29 cellular contexts compared by ENCODE assay signal in genomic region chr5:104187656-104188055, GRCh38.
"Had no signal": no experiment of that assay in that cellular context is flagged by ENCODE, and none has a peak within 500 bp of the region (broad histone marks: within the 10 kb centered on the region; RNA-seq: fewer than 3 reads in every experiment).

No MANE protein-coding gene starts in this region.

- H3K4me3 ChIP-seq: ascending aorta, cardiac muscle cell had no signal

- ATAC-seq: activated CD8-positive, alpha-beta memory T cell treated with anti-CD3 and anti-CD28 coated beads, Interleukin-2, amount 10 ng/mL, durations not matched to agents 7 days and 5 days; activated CD8-positive, alpha-beta T cell treated with anti-CD3 and anti-CD28 coated beads, Interleukin-2, amount 10 ng/mL, durations not matched to agents 7 days and 5 days; activated naive CD8-positive, alpha-beta T cell treated with anti-CD3 and anti-CD28 coated beads, Interleukin-2, amount 50 U/mL, for 24 hours; T-cell had no signal

- H3K4me1 ChIP-seq: ascending aorta had no signal

- H3K27ac ChIP-seq: ascending aorta, cardiac muscle cell, VCaP had no signal

- H3K27me3 ChIP-seq: ascending aorta, cardiac muscle cell had no signal

- H3K9me3 ChIP-seq: ascending aorta had no signal

- H3K36me3 ChIP-seq: ascending aorta, cardiac muscle cell had no signal

- DNase-seq: activated B cell treated with CpG ODN at 0.5 μM for 24 hours; activated CD4-positive, alpha-beta memory T cell treated with anti-CD3 and anti-CD28 coated beads for 36 hours; activated CD4-positive, alpha-beta T cell treated with anti-CD3 and anti-CD28 coated beads for 4 hours; activated CD4-positive, alpha-beta T cell treated with anti-CD3 and anti-CD28 coated beads, Interleukin-2, amount 10 ng/mL, durations not matched to agents 24 days and 14 days; activated CD4-positive, alpha-beta T cell treated with anti-CD3 and anti-CD28 coated beads, Interleukin-2, amount 50 U/mL, for 1 hour; activated CD4-positive, alpha-beta T cell treated with anti-CD3 and anti-CD28 coated beads, Interleukin-2, amount 50 U/mL, for 4 hours; activated CD4-positive, CD25-positive, alpha-beta regulatory T cell treated with anti-CD3 and anti-CD28 coated beads, Interleukin-2, amount 50 U/mL, for 72 hours; activated CD8-positive, alpha-beta memory T cell treated with anti-CD3 and anti-CD28 coated beads for 24 hours; activated CD8-positive, alpha-beta memory T cell treated with anti-CD3 and anti-CD28 coated beads, Interleukin-2, amount 10 ng/mL, durations not matched to agents 7 days and 5 days; activated CD8-positive, alpha-beta memory T cell treated with anti-CD3 and anti-CD28 coated beads, Interleukin-2, amount 50 U/mL, for 48 hours; activated CD8-positive, alpha-beta T cell treated with anti-CD3 and anti-CD28 coated beads, Interleukin-2, amount 10 ng/mL, durations not matched to agents 7 days and 5 days; activated effector memory CD4-positive, alpha-beta T cell treated with Interleukin-2 at 50 U/mL for 16 hours; activated gamma-delta T cell; activated naive CD4-positive, alpha-beta T cell treated with anti-CD3 and anti-CD28 coated beads, Interleukin-2, amount 10 ng/mL, durations not matched to agents 7 days and 5 days; activated naive CD4-positive, alpha-beta T cell treated with Interleukin-2 at 50 U/mL for 16 hours; activated naive CD8-positive, alpha-beta T cell treated with anti-CD3 and anti-CD28 coated beads, Interleukin-2, amount 10 ng/mL, durations not matched to agents 7 days and 5 days; activated naive CD8-positive, alpha-beta T cell treated with anti-CD3 and anti-CD28 coated beads, Interleukin-2, amount 50 U/mL, for 24 hours; activated T-cell treated with anti-CD3 and anti-CD28 coated beads, Interleukin-2, amount 50 U/mL, for 24 hours; activated T-cell treated with anti-CD3 and anti-CD28 coated beads, Interleukin-2, amount 50 U/mL, for 48 hours; amygdala; anterior cingulate cortex; caudate nucleus; cerebellar nuclear complex; T-cell; T-helper 2 cell; T-helper 9 cell had no signal
